10 cellular contexts compared by ENCODE assay signal in genomic region chr3:183591881-183592521, GRCh38. TPM values are rescaled to one million over a fixed set of nuclear protein-coding genes. Genes with fewer than 3 reads are reported as not detected.
DNase-seq lines count a peak whose midpoint lies in the region; ATAC-seq, FAIRE-seq and TF ChIP-seq lines count a peak whose summit lies in the region.
"Had no signal": no experiment of that assay in that cellular context is flagged by ENCODE, and none has a peak within 500 bp of the region (broad histone marks: within the 10 kb centered on the region; RNA-seq: fewer than 3 reads in every experiment).

No MANE protein-coding gene starts in this region.

- H3K4ac ChIP-seq in mesendoderm (ENCODE audit: low read depth, low read length), result no peak overlapping the region

- CTCF ChIA-PET in CD4-positive, alpha-beta T cell (lab: Charles Lee), result interaction anchor here (1.0 to 1.6 kb wide), 4 partner anchors 15 to 123 kb away, joined by 3 to 4 read pairs (median 3); no protein-coding TSS in a partner anchor

- no peak overlapping the region for H3K56ac ChIP-seq in mesendoderm (ENCODE audit: low read length)

- no peaks in the 10 kb centered on the region for H3K36me3 Mint-ChIP-seq in CD4-positive, alpha-beta T cell (ENCODE audit: low read depth)
- no peaks in the 10 kb centered on the region for H3K36me3 Mint-ChIP-seq in T-helper 17 cell (ENCODE audit: low read depth)

- no peaks in the 10 kb centered on the region for H3K36me3 ChIP-seq in mesendoderm (ENCODE audit: control insufficient read depth, insufficient read depth, low read length)
- no peaks in the 10 kb centered on the region for H3K36me3 ChIP-seq in stomach

- H3K9ac ChIP-seq in mesendoderm (ENCODE audit: low read length), result no peak overlapping the region

- no peak for DNase-seq in CD4-positive, alpha-beta T cell
- DNase-seq in GM19239 (ENCODE audit: insufficient read length, low spot score) (peak; percentile 40), T-helper 17 cell (no peak), mesendoderm (peak; percentile 13), G401 (ENCODE audit: low spot score) (no peak), stomach (no peak), C1 segment of cervical spinal cord (lab: John Stamatoyannopoulos, UW) (no peak)

- no peak overlapping the region for H3K4me2 ChIP-seq in mesendoderm (ENCODE audit: low read length)

- H2BK120ac ChIP-seq in mesendoderm (ENCODE audit: low read depth, low read length), result no peak overlapping the region

- in situ Hi-C loops in G401 (cut with HindIII; ENCODE audit: low sequenced_read_pairs), result no loop called here

- H2BK5ac ChIP-seq in mesendoderm (ENCODE audit: low read length), result no peak overlapping the region

- no peak overlapping the region for H3K4me3 ChIP-seq in mesendoderm (ENCODE audit: low read length)
- no peak overlapping the region for H3K4me3 ChIP-seq in stomach

- H2BK15ac ChIP-seq in mesendoderm (replicated peaks; ENCODE audit: low read depth), result no peak overlapping the region

- H2AK5ac ChIP-seq in mesendoderm (ENCODE audit: low read length), result no peak overlapping the region

- no peak overlapping the region for H4K8ac ChIP-seq in mesendoderm (ENCODE audit: low read depth, low read length)

- H3K27ac ChIP-seq in CD4-positive, alpha-beta T cell (ENCODE audit: low read depth, low read length), result no peak overlapping the region
- H3K27ac ChIP-seq in mesendoderm (ENCODE audit: low read depth, low read length), result no peak overlapping the region
- H3K27ac ChIP-seq in stomach, result no peak overlapping the region

- no peaks in the 10 kb centered on the region for H3K27me3 ChIP-seq in CD4-positive, alpha-beta T cell (ENCODE audit: control insufficient read depth, insufficient read depth, low read length)
- H3K27me3 ChIP-seq in mesendoderm (ENCODE audit: insufficient read depth, low read length, poor library complexity), result no peaks in the 10 kb centered on the region
- peaks cover 0 to 11% (median 0%) of the 10 kb centered on the region in 3 donors for H3K27me3 ChIP-seq in stomach

- POLR2A ChIA-PET in CD4-positive, alpha-beta T cell (lab: Charles Lee), result interaction anchor here (0.9 to 1.8 kb wide), 3 partner anchors 36 to 105 kb away, joined by 3 to 6 read pairs (median 5); partner anchors contain the start of genes KLHL6 and YEATS2

- no peak for TF ChIP-seq POLR2A in stomach (IDR thresholded peaks at IDR 0.05)

- H3K4me1 Mint-ChIP-seq in CD4-positive, alpha-beta T cell (ENCODE audit: low read depth), result peaks cover 44% of the 10 kb centered on the region
- H3K4me1 Mint-ChIP-seq in T-helper 17 cell, result peaks cover 30% of the 10 kb centered on the region

- H3K79me2 ChIP-seq in mesendoderm (ENCODE audit: control insufficient read depth, insufficient read depth, low read length), result no peaks in the 10 kb centered on the region

- no peak overlapping the region for H3K23ac ChIP-seq in mesendoderm (ENCODE audit: low read length)

- peak; percentile 89 for FAIRE-seq in GM19239 (lab: Jason Lieb, UNC)
- FAIRE-seq: keratinocyte had no signal

- TF ChIP-seq CTCF in CD4-positive, alpha-beta T cell (IDR thresholded peaks at IDR 0.05), result peak; percentile 48
- TF ChIP-seq CTCF in stomach (IDR thresholded peaks at IDR 0.05), result no peak

- H4K5ac ChIP-seq in mesendoderm (ENCODE audit: low read length), result peak overlapping the region; percentile 23

- H3K18ac ChIP-seq in mesendoderm (ENCODE audit: low read length), result no peak overlapping the region

- peak overlapping the region; percentile 62 for H3K27ac Mint-ChIP-seq in CD4-positive, alpha-beta T cell
- H3K27ac Mint-ChIP-seq in T-helper 17 cell, result peak overlapping the region; percentile 90

- TF ChIP-seq EP300 in stomach (IDR thresholded peaks at IDR 0.05), result no peak

- H3K4me3 Mint-ChIP-seq in CD4-positive, alpha-beta T cell, result peak overlapping the region; percentile 81
- peak overlapping the region; percentile 76 for H3K4me3 Mint-ChIP-seq in T-helper 17 cell

- 100% methylated on average over 2 of the region's 6 CpGs for WGBS in mesendoderm (ENCODE audit: extremely low coverage, insufficient coverage, low lambda C conversion rate)
- WGBS in stomach, 5 donors, result 44 to 61% (median 54%) methylated on average over 6 of the region's 6 CpGs

- intact Hi-C loops in CD4-positive, alpha-beta T cell (cut with DNase I, micrococcal nuclease), result loop anchor here in 1 of 2 experiments (1.0 kb wide), 1 partner anchor 123 kb away; no protein-coding TSS in a partner anchor
- intact Hi-C loops in stomach (cut with DNase I; ENCODE audit: low total_unique reads), result no loop called here

- no peak for ATAC-seq in CD4-positive, alpha-beta T cell (ENCODE audit: poor library complexity)
- ATAC-seq in HG03103 (IDR thresholded peaks at IDR 0.05; ENCODE audit: low read depth, unreplicated experiment) (peak; percentile 88), T-helper 17 cell (peak; percentile 42)

- no peaks in the 10 kb centered on the region for H3K9me3 ChIP-seq in CD4-positive, alpha-beta T cell (ENCODE audit: control insufficient read depth, low read length)
- H3K9me3 ChIP-seq in T-helper 17 cell (ENCODE audit: control insufficient read depth, low read length, poor library complexity, severe bottlenecking) (no peaks in the 10 kb centered on the region), stomach (peaks cover 0 to 3% (median 0%) of the 10 kb centered on the region in 4 donors)

- H3K9me3 Mint-ChIP-seq in CD4-positive, alpha-beta T cell, result no peaks in the 10 kb centered on the region

- H3K79me1 ChIP-seq in mesendoderm (ENCODE audit: low read length), result no peaks in the 10 kb centered on the region

- no peaks in the 10 kb centered on the region for H3K27me3 Mint-ChIP-seq in CD4-positive, alpha-beta T cell
- H3K27me3 Mint-ChIP-seq in T-helper 17 cell, result no peaks in the 10 kb centered on the region

- H3K4me1 ChIP-seq in mesendoderm (ENCODE audit: control insufficient read depth, low read depth, low read length) (peaks cover 3% of the 10 kb centered on the region), stomach (peaks cover 0 to 14% (median 0%) of the 10 kb centered on the region in 4 donors)

RNA-seq across cellular contexts. Expression of gene KLHL6, which starts 36.5 kb away (rescaled TPM):
- 10 to 100 TPM; 23.9 to 24.2 TPM for total RNA-seq in CD4-positive, alpha-beta T cell
- total RNA-seq in T-helper 17 cell (10 to 100 TPM; 29.3 to 35.7 TPM), stomach (1 to 10 TPM in 3 of 5 donors, under 1 TPM in 2; 0.58 to 5.7 (median 3.5) TPM)
- 0.08 TPM for polyA plus RNA-seq in mesendoderm (2013, experiment 1 of 2)
- 0.06 TPM for polyA plus RNA-seq in mesendoderm (2013, experiment 2 of 2)
- not detected in 2 replicates for total RNA-seq in G401 (2014; rRNA removed; shearing (Covaris generic))
- 1 to 10 TPM in 2 of 3 donors, under 1 TPM in 1; 0.76 to 1.8 (median 1.2) TPM for polyA plus RNA-seq in stomach
- total RNA-seq: M059J had no signal

RNA-seq across cellular contexts. Expression of gene KLHL24, which starts 43.4 kb away (rescaled TPM):
- 100 to 1,000 TPM; 190 to 191 TPM for total RNA-seq in CD4-positive, alpha-beta T cell
- total RNA-seq in T-helper 17 cell, result 100 to 1,000 TPM; 120 to 143 TPM
- polyA plus RNA-seq in mesendoderm (2013, experiment 1 of 2), result 6.1 TPM
- polyA plus RNA-seq in mesendoderm (2013, experiment 2 of 2), result 5.2 TPM
- total RNA-seq in G401 (2014; rRNA removed; shearing (Covaris generic)), result 21.4 and 26.8 TPM in 2 replicates
- 100 to 1,000 TPM in 1 of 5 donors, 10 to 100 TPM in 4; 25.5 to 186 (median 49.1) TPM for total RNA-seq in stomach
- 10 to 100 TPM in 1 of 3 donors, 1 to 10 TPM in 2; 5.2 to 11.8 (median 8.0) TPM for polyA plus RNA-seq in stomach

Comparison
In these comparisons a context has a peak if more than half of its experiments do, and no peak if none do; other contexts are left out.
1. DNase-seq: peak in GM19239 (single experiment) and mesendoderm (single experiment); none in CD4-positive, alpha-beta T cell (0 of 10), T-helper 17 cell (0 of 3), G401 (single experiment), stomach (single experiment) and C1 segment of cervical spinal cord (0 of 14).